9 cellular contexts compared by ENCODE assay signal in genomic region chr10:69580435-69580834, GRCh38. TPM values are rescaled to one million over a fixed set of nuclear protein-coding genes. Genes with fewer than 3 reads are reported as not detected.
"Had no signal": no experiment of that assay in that cellular context is flagged by ENCODE, and none has a peak within 500 bp of the region (broad histone marks: within the 10 kb centered on the region; RNA-seq: fewer than 3 reads in every experiment).

No MANE protein-coding gene starts in this region.

- H3K4me3 ChIP-seq: GM23248, HAP-1 had no signal

- DNase-seq: GM23248, GOT3, H7, HFFc6, KG1 had no signal

- H3K9me3 ChIP-seq: HAP-1 had no signal

- H3K27ac ChIP-seq: GM23248 had no signal

- H3K4me1 ChIP-seq: HAP-1 had no signal

- FAIRE-seq: HTR-8/SVneo had no signal

- ATAC-seq: HCT116 had no signal

- H3K36me3 ChIP-seq: HAP-1 had no signal

RNA-seq across cellular contexts. Expression of gene NEUROG3, which starts 7.2 kb away (rescaled TPM):
- total RNA-seq: GM23248, H4, HFFc6 had no signal

RNA-seq across cellular contexts. Expression of gene FAM241B, which starts 49.6 kb away (rescaled TPM):
- total RNA-seq: GM23248 had no signal
